Comparison of ENCODE assay signal across 26 cellular contexts in the genomic region with DNA sequence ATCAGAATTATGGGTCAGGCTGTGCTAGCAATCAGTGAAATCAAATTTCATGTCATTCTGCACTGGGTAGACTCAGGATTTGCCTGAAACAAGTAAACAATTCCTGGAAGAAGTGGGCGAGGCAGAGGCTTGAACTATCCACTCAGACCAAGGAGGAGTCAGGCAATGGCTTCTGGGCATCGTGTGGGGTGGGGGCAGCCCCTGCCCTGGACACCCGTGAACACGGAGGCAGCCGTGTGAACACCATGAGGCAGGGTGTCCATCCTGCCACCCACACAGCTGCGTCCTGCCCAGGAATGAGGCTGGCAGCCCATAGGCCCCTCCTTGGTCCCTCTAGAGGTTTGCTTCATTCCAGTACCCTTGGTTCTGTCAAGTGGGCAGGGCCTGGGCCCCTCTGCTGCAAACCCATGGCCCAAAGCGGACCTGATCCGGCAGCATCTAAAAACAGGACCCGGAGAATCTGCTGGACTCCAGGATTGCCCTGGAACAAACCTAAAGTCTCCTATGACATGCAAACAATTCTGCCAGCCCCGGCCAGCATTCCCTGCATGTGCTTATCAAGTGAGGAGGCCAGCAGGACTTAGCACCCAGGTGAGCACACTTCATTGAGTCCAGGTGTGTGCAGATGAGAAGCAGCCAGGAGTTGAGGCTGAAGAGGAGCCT.
DNase-seq lines count a peak whose midpoint lies in the region; ATAC-seq and TF ChIP-seq lines count a peak whose summit lies in the region.
"Had no signal": no experiment of that assay in that cellular context is flagged by ENCODE, and none has a peak within 500 bp of the region (broad histone marks: within the 10 kb centered on the region; RNA-seq: fewer than 3 reads in every experiment).

No MANE protein-coding gene starts in this region.

- peaks cover 29 to 74% of the 10 kb centered on the region in 2 donors for H3K27me3 Mint-ChIP-seq in effector memory CD8-positive, alpha-beta T cell

- no peaks in the 10 kb centered on the region for H3K9me3 Mint-ChIP-seq in effector memory CD8-positive, alpha-beta T cell
- H3K9me3 Mint-ChIP-seq: activated T-cell treated with anti-CD3 and anti-CD28 coated beads, Interleukin-2, amount 50 U/mL, for 4 hours had no signal

- in situ Hi-C loops in GM13976 (cut with MboI; ENCODE audit: low sequenced_read_pairs, unreplicated experiment): no loop called here

- H3K27ac ChIP-seq in VCaP: peak overlapping the region; percentile 88
- peak overlapping the region in 3 of 5 donors; percentile 12 to 42 (median 29) for H3K27ac ChIP-seq in stomach
- H3K27ac ChIP-seq: BLaER1, KMS-11, RWPE1 had no signal

- H3K4me3 ChIP-seq in stomach (no peak overlapping the region), foreskin fibroblast (ENCODE audit: low read depth in 1 of 2, low read length in 2 of 2) (no peak overlapping the region)
- H3K4me3 ChIP-seq: BLaER1, body of pancreas, thyroid gland had no signal

- no peaks in the 10 kb centered on the region for H3K36me3 Mint-ChIP-seq in effector memory CD8-positive, alpha-beta T cell (ENCODE audit: insufficient read depth)

- TF ChIP-seq POLR2A in stomach (IDR thresholded peaks at IDR 0.05): no peak

- 50 to 67% (median 53%) methylated on average over 7 to 10 of the region's 10 CpGs for WGBS in stomach, 5 donors

- ATAC-seq in esophagus mucosa: no peak
- no peak for ATAC-seq in effector memory CD8-positive, alpha-beta T cell (replicated peaks)
- ATAC-seq: activated T-cell treated with anti-CD3 and anti-CD28 coated beads, Interleukin-2, amount 50 U/mL, for 4 hours; body of pancreas had no signal

- intact Hi-C loops in stomach (cut with DNase I; ENCODE audit: low total_unique reads): no loop called here

- no peaks in the 10 kb centered on the region for H3K9me3 ChIP-seq in stomach
- H3K9me3 ChIP-seq: BLaER1, body of pancreas, SK-N-SH, thyroid gland had no signal

- H3K4me1 Mint-ChIP-seq in effector memory CD8-positive, alpha-beta T cell (ENCODE audit: low read depth in 2 of 2): no peaks in the 10 kb centered on the region

- H3K4me3 Mint-ChIP-seq in effector memory CD8-positive, alpha-beta T cell: no peak overlapping the region
- H3K4me3 Mint-ChIP-seq: activated T-cell treated with anti-CD3 and anti-CD28 coated beads, Interleukin-2, amount 50 U/mL, for 4 hours had no signal

- H3K36me3 ChIP-seq in stomach: no peaks in the 10 kb centered on the region
- H3K36me3 ChIP-seq: BLaER1, thyroid gland had no signal

- H3K4me1 ChIP-seq in stomach: peaks cover 12 to 36% (median 18%) of the 10 kb centered on the region in 4 donors

- no peaks in the 10 kb centered on the region for H3K27me3 ChIP-seq in stomach
- H3K27me3 ChIP-seq: thyroid gland had no signal

- H3K27ac Mint-ChIP-seq in effector memory CD8-positive, alpha-beta T cell: no peak overlapping the region

- TF ChIP-seq CTCF in GM13976 (IDR thresholded peaks at IDR 0.05; ENCODE audit: borderline replicate concordance, control extremely low read depth, extremely low read depth, insufficient read depth, missing control alignments): no peak
- no peak for TF ChIP-seq CTCF in VCaP (conservative IDR thresholded peaks at IDR 0.05)
- no peak for TF ChIP-seq CTCF in stomach (IDR thresholded peaks at IDR 0.05)
- no peak for TF ChIP-seq CTCF in foreskin fibroblast (IDR thresholded peaks at IDR 0.05; ENCODE audit: low read depth, low read length)

- DNase-seq in GM13976 (ENCODE audit: low spot score) (peak; percentile 10), myocyte (ENCODE audit: low read depth) (peak; percentile 2), stomach (no peak), foreskin fibroblast (no peak), NCI-H2227 (lab: John Stamatoyannopoulos, UW; ENCODE audit: unreplicated experiment) (no peak)
- DNase-seq in effector memory CD8-positive, alpha-beta T cell: no peak
- DNase-seq: activated CD4-positive, alpha-beta T cell treated with anti-CD3 and anti-CD28 coated beads for 4 hours; activated CD8-positive, alpha-beta memory T cell treated with anti-CD3 and anti-CD28 coated beads for 24 hours; activated naive CD4-positive, alpha-beta T cell; activated T-cell treated with anti-CD3 and anti-CD28 coated beads, Interleukin-2, amount 50 U/mL, for 4 hours; body of pancreas; DMS79 treated with DMSO at 0.1 percent for 48 hours; effector memory CD4-positive, alpha-beta T cell; foreskin melanocyte; GOT3; mammary epithelial cell; NCI-H1436 treated with DMSO at 0.1 percent for 48 hours; SK-N-SH; stimulated activated CD4-positive, alpha-beta T cell treated with anti-CD3 and anti-CD28 coated beads, Interleukin-4, amount 100 ng/mL, for 1 hour; stimulated activated naive CD4-positive, alpha-beta T cell treated with Interleukin-2 at 50 U/mL for 16 hours; thyroid gland had no signal

- no peak for TF ChIP-seq EP300 in stomach (IDR thresholded peaks at IDR 0.05)

Comparison
In these comparisons a context has a peak if more than half of its experiments do, and no peak if none do; other contexts are left out.
1. DNase-seq: peak in GM13976 (single experiment) and myocyte (single experiment); none in stomach (single experiment), foreskin fibroblast (0 of 2), NCI-H2227 (single experiment) and effector memory CD8-positive, alpha-beta T cell (0 of 3).